Comparison of ENCODE assay signal across 14 cellular contexts in genomic region chr19:2811735-2812413, GRCh38. TPM values are rescaled to one million over a fixed set of nuclear protein-coding genes. Genes with fewer than 3 reads are reported as not detected.
"Had no signal": no experiment of that assay in that cellular context is flagged by ENCODE, and none has a peak within 500 bp of the region (broad histone marks: within the 10 kb centered on the region; RNA-seq: fewer than 3 reads in every experiment).

No MANE protein-coding gene starts in this region.

- ATAC-seq: stimulated activated naive CD8-positive, alpha-beta T cell treated with anti-CD3 and anti-CD28 coated beads, Interleukin-15, amount 100 ng/mL, for 72 hours had no signal

- H3K27me3 ChIP-seq: neutrophil, vagina had no signal

- H3K4me1 ChIP-seq: vagina had no signal

- H3K9me3 ChIP-seq: neutrophil, thoracic aorta, vagina had no signal

- H3K27ac ChIP-seq: neutrophil, thoracic aorta, vagina had no signal

- H3K4me3 ChIP-seq: thoracic aorta, vagina had no signal

- DNase-seq: activated CD4-positive, alpha-beta T cell treated with anti-CD3 and anti-CD28 coated beads, Interleukin-2, amount 50 U/mL, for 4 hours; activated CD4-positive, CD25-positive, alpha-beta regulatory T cell treated with anti-CD3 and anti-CD28 coated beads, Interleukin-2, amount 50 U/mL, for 72 hours; activated effector memory CD4-positive, alpha-beta T cell treated with Interleukin-2 at 50 U/mL for 16 hours; activated T-cell treated with anti-CD3 and anti-CD28 coated beads, Interleukin-2, amount 50 U/mL, for 24 hours; immature natural killer cell; mesenchymal stem cell; naive B cell; stimulated activated CD4-positive, alpha-beta T cell treated with anti-CD3 and anti-CD28 coated beads, Interleukin-4, amount 100 ng/mL, for 24 hours; stimulated activated naive CD8-positive, alpha-beta T cell treated with anti-CD3 and anti-CD28 coated beads, Interleukin-15, amount 100 ng/mL, for 72 hours; SW 1271 had no signal

RNA-seq across cellular contexts. Expression of gene ZNF556, which starts 55.3 kb away (rescaled TPM):
- total RNA-seq: progenitor cell of endocrine pancreas, vagina had no signal
- polyA plus RNA-seq: immature natural killer cell had no signal
